Comparison of ENCODE assay signal across 1 cellular context in genomic region chr1:111538343-111539035, GRCh38.
TF ChIP-seq lines count a peak whose summit lies in the region.

No MANE protein-coding gene starts in this region.

TF ChIP-seq in WTC11, 78 proteins besides CTCF, POLR2A, EP300 and RAD21 (continued from another document):
- TF ChIP-seq ZNF281 (CRISPR knock-in tag; IDR thresholded peaks at IDR 0.05) (no peak), ATF6 (CRISPR knock-in tag; IDR thresholded peaks at IDR 0.05) (no peak), CBFB (CRISPR knock-in tag; IDR thresholded peaks at IDR 0.05; ENCODE audit: low read depth) (no peak)
- TF ChIP-seq, protein P1, sequence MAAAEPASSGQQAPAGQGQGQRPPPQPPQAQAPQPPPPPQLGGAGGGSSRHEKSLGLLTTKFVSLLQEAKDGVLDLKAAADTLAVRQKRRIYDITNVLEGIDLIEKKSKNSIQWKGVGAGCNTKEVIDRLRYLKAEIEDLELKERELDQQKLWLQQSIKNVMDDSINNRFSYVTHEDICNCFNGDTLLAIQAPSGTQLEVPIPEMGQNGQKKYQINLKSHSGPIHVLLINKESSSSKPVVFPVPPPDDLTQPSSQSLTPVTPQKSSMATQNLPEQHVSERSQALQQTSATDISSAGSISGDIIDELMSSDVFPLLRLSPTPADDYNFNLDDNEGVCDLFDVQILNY (CRISPR knock-in tag; IDR thresholded peaks at IDR 0.05), result no peak
